ENCODE assay signal across 24 cellular contexts in genomic region chr6:153048631-153049030, GRCh38.
"Had no signal": no experiment of that assay in that cellular context is flagged by ENCODE, and none has a peak within 500 bp of the region (broad histone marks: within the 10 kb centered on the region; RNA-seq: fewer than 3 reads in every experiment).

No MANE protein-coding gene starts in this region.

- H3K4me1 ChIP-seq: prostate gland, right atrium auricular region, sigmoid colon, spleen, testis, tibial artery, upper lobe of right lung, uterus had no signal

- H3K36me3 ChIP-seq: gastrocnemius medialis, neural progenitor cell, prostate gland, right atrium auricular region, sigmoid colon, spleen, tibial artery, upper lobe of right lung, uterus had no signal

- ATAC-seq: gastrocnemius medialis; left lobe of liver; naive thymus-derived CD4-positive, alpha-beta T cell; stimulated activated memory B cell treated with anti-CD40 and anti-IgM and Interleukin-4, amounts not matched to agents 10 μg/mL and 1 μg/mL and 100 μg/mL, for 72 hours; stimulated activated naive CD8-positive, alpha-beta T cell treated with anti-CD3 and anti-CD28 coated beads, Interleukin-15, Interleukin-2, amounts not matched to agents 100 U/mL and 50 U/mL, for 24 hours; upper lobe of right lung had no signal

- H3K27me3 ChIP-seq: dorsolateral prefrontal cortex, gastrocnemius medialis, neural progenitor cell, right atrium auricular region, sigmoid colon, spleen, testis, tibial artery, upper lobe of right lung, uterus had no signal

- H3K9me3 ChIP-seq: gastrocnemius medialis, prostate gland, right atrium auricular region, sigmoid colon, spleen, testis, upper lobe of right lung, uterus had no signal

- H3K4me2 ChIP-seq: neural progenitor cell had no signal

- H3K4me3 ChIP-seq: dorsolateral prefrontal cortex, gastrocnemius medialis, neural progenitor cell, prostate gland, right atrium auricular region, sigmoid colon, spleen, testis, tibial artery, upper lobe of right lung, uterus had no signal

- H3K27ac ChIP-seq: dorsolateral prefrontal cortex, gastrocnemius medialis, neural progenitor cell, prostate gland, right atrium auricular region, sigmoid colon, spleen, testis, tibial artery, upper lobe of right lung, uterus had no signal

- H3K9ac ChIP-seq: neural progenitor cell had no signal

- H2AFZ ChIP-seq: neural progenitor cell had no signal

- DNase-seq: dorsolateral prefrontal cortex; effector CD4-positive, alpha-beta T cell; endodermal cell; erythroblast; gastrocnemius medialis; head of caudate nucleus; kidney; mesendoderm; midbrain; naive thymus-derived CD4-positive, alpha-beta T cell; sigmoid colon; spleen; stimulated activated CD4-positive, alpha-beta T cell treated with anti-CD3 and anti-CD28 coated beads, Interleukin-4, amount 100 ng/mL, for 4 hours; stimulated activated naive CD8-positive, alpha-beta T cell treated with anti-CD3 and anti-CD28 coated beads, Interleukin-15, Interleukin-2, amounts not matched to agents 100 U/mL and 50 U/mL, for 24 hours; substantia nigra; testis; tibial artery; upper lobe of right lung; uterus had no signal
